In the genomic region with DNA sequence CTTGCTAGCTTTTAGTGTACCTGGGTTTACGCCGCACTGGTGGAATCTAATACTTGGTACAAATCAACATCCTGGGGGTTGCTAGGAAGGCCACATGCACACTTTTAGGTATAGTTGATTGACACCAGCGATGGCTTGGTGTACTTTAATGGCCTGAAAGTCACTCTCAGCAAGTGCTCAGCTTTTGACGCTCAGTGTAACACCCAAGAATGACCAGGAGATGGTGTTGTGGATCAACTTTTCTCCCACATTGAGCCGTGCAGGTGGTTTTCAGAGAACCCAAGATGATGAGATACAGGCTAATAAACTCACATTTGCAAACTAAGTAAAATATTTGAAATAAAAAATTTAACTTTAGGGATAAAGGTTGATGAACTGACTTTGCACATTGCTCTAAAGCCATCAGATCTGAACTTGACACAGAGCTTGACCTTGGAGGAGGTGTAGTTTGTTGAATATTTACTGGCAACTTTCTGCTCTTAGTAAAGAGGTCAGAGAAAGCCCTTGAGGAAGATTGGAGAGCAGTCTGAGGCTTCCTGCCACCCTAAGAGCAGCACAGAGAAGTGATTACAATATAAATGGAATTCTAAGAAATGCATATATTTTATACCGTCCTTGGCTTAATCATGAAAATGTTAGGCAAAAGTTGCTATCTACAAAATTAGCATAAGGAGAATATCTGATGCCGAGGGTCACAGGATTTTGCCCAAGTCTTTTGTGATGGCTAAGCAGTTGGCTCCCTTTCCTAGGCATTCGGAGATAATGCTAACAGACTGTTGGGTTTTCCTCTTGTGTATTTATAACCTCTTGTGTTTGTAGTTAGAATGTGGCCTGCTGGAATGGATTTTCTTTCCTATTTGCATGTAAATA, we compare ENCODE assay signal across 8 cellular contexts.
DNase-seq lines count a peak whose midpoint lies in the region; ATAC-seq and TF ChIP-seq lines count a peak whose summit lies in the region.

No MANE protein-coding gene starts in this region.

- H3K36me3 ChIP-seq in HUES64 (ENCODE audit: insufficient read depth, low read length), result no peaks in the 10 kb centered on the region
- no peaks in the 10 kb centered on the region for H3K36me3 ChIP-seq in endodermal cell (ENCODE audit: control insufficient read depth, insufficient read depth, low read length)
- H3K36me3 ChIP-seq in mesenchymal stem cell (ENCODE audit: control insufficient read depth in 1 of 2, insufficient read depth in 2 of 2, low read depth in 1 of 2, low read length in 2 of 2), result no peaks in the 10 kb centered on the region

- H4K8ac ChIP-seq in mesenchymal stem cell (ENCODE audit: low read length), result no peak overlapping the region

- peaks cover 32% of the 10 kb centered on the region for H3K4me1 ChIP-seq in HUES64 (ENCODE audit: insufficient read depth, low read length)
- H3K4me1 ChIP-seq in endodermal cell (ENCODE audit: control insufficient read depth, insufficient read depth, low read length), result peaks cover 2% of the 10 kb centered on the region
- peaks cover 4% of the 10 kb centered on the region for H3K4me1 ChIP-seq in mesenchymal stem cell (ENCODE audit: control insufficient read depth, insufficient read depth, low read depth, low read length)

- H3K23ac ChIP-seq in mesenchymal stem cell (ENCODE audit: low read length in 2 of 2), result no peak overlapping the region

- H2BK5ac ChIP-seq in mesenchymal stem cell (ENCODE audit: low read depth, low read length, poor library complexity, severe bottlenecking), result no peak overlapping the region

- WGBS in HUES64, result 41% methylated on average over 7 of the region's 8 CpGs
- WGBS in endodermal cell (ENCODE audit: insufficient coverage in 1 of 2, insufficient read length in 1 of 2), 2 experiments, result 40 to 52% methylated on average over 5 to 8 of the region's 8 CpGs
- WGBS in mesenchymal stem cell, result 37% methylated on average over 7 of the region's 8 CpGs

- H2BK120ac ChIP-seq in mesenchymal stem cell (ENCODE audit: low read depth, low read length), result no peak overlapping the region

- H3K18ac ChIP-seq in mesenchymal stem cell (ENCODE audit: low read depth in 1 of 2, low read length in 2 of 2), result no peak overlapping the region

- H2AK5ac ChIP-seq in mesenchymal stem cell (ENCODE audit: low read length, severe bottlenecking), result no peak overlapping the region

- H3K4me2 ChIP-seq in mesenchymal stem cell (ENCODE audit: low read length, poor library complexity, severe bottlenecking), result no peak overlapping the region

- no peaks in the 10 kb centered on the region for H3K79me1 ChIP-seq in mesenchymal stem cell (replicated peaks; ENCODE audit: low read length, poor library complexity, severe bottlenecking)

- H2BK12ac ChIP-seq in mesenchymal stem cell (ENCODE audit: low read length in 2 of 2), result no peak overlapping the region

- H3K4me3 ChIP-seq in HUES64 (ENCODE audit: low read length), result peak overlapping the region; percentile 21; the same call in 1 of the 2 replicates
- no peak overlapping the region for H3K4me3 ChIP-seq in endodermal cell (ENCODE audit: low read length)
- H3K4me3 ChIP-seq in mesenchymal stem cell (ENCODE audit: insufficient read depth in 1 of 2, low read depth in 1 of 2, low read length in 2 of 2), result no peak overlapping the region

- no peak overlapping the region for H3K4me3 Mint-ChIP-seq in activated T-cell treated with anti-CD3 and anti-CD28 coated beads, Interleukin-2, amount 50 U/mL, for 72 hours
- H3K4me3 Mint-ChIP-seq in endodermal cell, result no peak overlapping the region

- H2BK15ac ChIP-seq in mesenchymal stem cell (ENCODE audit: low read depth, poor library complexity, severe bottlenecking), result no peak overlapping the region

- no peak overlapping the region for H3K27ac Mint-ChIP-seq in activated T-cell treated with anti-CD3 and anti-CD28 coated beads, Interleukin-2, amount 50 U/mL, for 72 hours
- H3K27ac Mint-ChIP-seq in endodermal cell, result no peak overlapping the region

- no peak overlapping the region for H2AFZ ChIP-seq in mesenchymal stem cell (ENCODE audit: low read depth, low read length)

- no peak overlapping the region for H4K91ac ChIP-seq in mesenchymal stem cell (ENCODE audit: low read length)

- H3K9me3 Mint-ChIP-seq in activated T-cell treated with anti-CD3 and anti-CD28 coated beads, Interleukin-2, amount 50 U/mL, for 72 hours, result no peaks in the 10 kb centered on the region
- no peaks in the 10 kb centered on the region for H3K9me3 Mint-ChIP-seq in endodermal cell

- ATAC-seq in activated T-cell treated with anti-CD3 and anti-CD28 coated beads, Interleukin-2, amount 50 U/mL, for 72 hours (replicated peaks in 1 of 2), result peak; percentile 72 to 75
- ATAC-seq in GM21447 (IDR thresholded peaks at IDR 0.05; ENCODE audit: unreplicated experiment), result peak; percentile 74
- no peak for ATAC-seq in HG03095 (IDR thresholded peaks at IDR 0.05; ENCODE audit: unreplicated experiment)

- no peak overlapping the region for H3K14ac ChIP-seq in mesenchymal stem cell (ENCODE audit: low read length in 2 of 2)

- H3K27ac ChIP-seq in HUES64 (ENCODE audit: low read depth, low read length), result peak overlapping the region; percentile 8; the same call in 1 of the 2 replicates
- no peak overlapping the region for H3K27ac ChIP-seq in endodermal cell (ENCODE audit: low read depth, low read length)
- H3K27ac ChIP-seq in mesenchymal stem cell (ENCODE audit: low read length, poor library complexity, severe bottlenecking), result peak overlapping the region; percentile 59

- peak in 1 of 2 donors; percentile 28 for DNase-seq in activated T-cell treated with anti-CD3 and anti-CD28 coated beads, Interleukin-2, amount 50 U/mL, for 72 hours
- no peak for DNase-seq in activated T-cell treated with anti-CD3 and anti-CD28 coated beads, Interleukin-2, amount 50 U/mL, for 1 hour
- DNase-seq in SK-N-DZ (ENCODE audit: low spot score), result peak; percentile 52
- DNase-seq in endodermal cell, result peak; percentile 79
- DNase-seq in mesenchymal stem cell, result peak; percentile 82

- H3K27me3 ChIP-seq in HUES64 (ENCODE audit: insufficient read depth, low read length), result no peaks in the 10 kb centered on the region
- peaks cover 54% of the 10 kb centered on the region for H3K27me3 ChIP-seq in endodermal cell (ENCODE audit: control insufficient read depth, insufficient read depth, low read length, poor library complexity, severe bottlenecking)
- peaks cover 0 to 6% of the 10 kb centered on the region in 2 experiments for H3K27me3 ChIP-seq in mesenchymal stem cell (ENCODE audit: control insufficient read depth in 1 of 2, insufficient read depth in 1 of 2, low read length in 2 of 2)

- H3K9me3 ChIP-seq in HUES64 (ENCODE audit: insufficient read depth, low read depth, low read length) (no peaks in the 10 kb centered on the region), endodermal cell (ENCODE audit: control insufficient read depth, low read length) (no peaks in the 10 kb centered on the region), mesenchymal stem cell (ENCODE audit: control insufficient read depth, low read length) (no peaks in the 10 kb centered on the region)

- no peak overlapping the region for H3K9ac ChIP-seq in HUES64 (ENCODE audit: low read depth, low read length)
- no peak overlapping the region for H3K9ac ChIP-seq in endodermal cell (ENCODE audit: extremely low read depth, low read length, poor library complexity, severe bottlenecking)
- no peak overlapping the region for H3K9ac ChIP-seq in mesenchymal stem cell (ENCODE audit: low read length)

- peak; percentile 90 for TF ChIP-seq CTCF in endodermal cell (conservative IDR thresholded peaks at IDR 0.05)

- no peak overlapping the region for H3K4ac ChIP-seq in mesenchymal stem cell (ENCODE audit: low read depth in 1 of 2, low read length in 2 of 2)

- no peaks in the 10 kb centered on the region for H3K27me3 Mint-ChIP-seq in activated T-cell treated with anti-CD3 and anti-CD28 coated beads, Interleukin-2, amount 50 U/mL, for 72 hours (ENCODE audit: low read depth)
- peaks cover 52% of the 10 kb centered on the region for H3K27me3 Mint-ChIP-seq in endodermal cell (ENCODE audit: insufficient read depth)

- H3K4me1 Mint-ChIP-seq in activated T-cell treated with anti-CD3 and anti-CD28 coated beads, Interleukin-2, amount 50 U/mL, for 72 hours (ENCODE audit: low read depth), result peaks cover 22% of the 10 kb centered on the region
- peaks cover 16% of the 10 kb centered on the region for H3K4me1 Mint-ChIP-seq in endodermal cell

- no peaks in the 10 kb centered on the region for H3K36me3 Mint-ChIP-seq in activated T-cell treated with anti-CD3 and anti-CD28 coated beads, Interleukin-2, amount 50 U/mL, for 72 hours (ENCODE audit: insufficient read depth in 2 of 2)
- H3K36me3 Mint-ChIP-seq in endodermal cell (ENCODE audit: low read depth), result no peaks in the 10 kb centered on the region
